In genomic region chr9:18297532-18297872, GRCh38 we compare ENCODE assay signal across 10 cellular contexts.
DNase-seq lines count a peak whose midpoint lies in the region; ATAC-seq and TF ChIP-seq lines count a peak whose summit lies in the region.
"Had no signal": no experiment of that assay in that cellular context is flagged by ENCODE, and none has a peak within 500 bp of the region (broad histone marks: within the 10 kb centered on the region; RNA-seq: fewer than 3 reads in every experiment).

No MANE protein-coding gene starts in this region.

- H3F3A ChIP-seq in PC-9 (ENCODE audit: insufficient read depth, low read depth), result no peaks in the 10 kb centered on the region

- DNase-seq in 8988T (peak; percentile 14), H7 (peak; percentile 76), PC-9 (no peak), foreskin fibroblast (no peak), hippocampal formation (lab: John Stamatoyannopoulos, UW) (no peak)
- DNase-seq in CD8-positive, alpha-beta memory T cell, result no peak
- DNase-seq: caudate nucleus, head of caudate nucleus had no signal

- no peak overlapping the region for H3K27ac Mint-ChIP-seq in CD8-positive, alpha-beta memory T cell

- intact Hi-C loops in PC-9 (cut with micrococcal nuclease; ENCODE audit: unreplicated experiment), result no loop called here

- no peak overlapping the region for H3K4me2 ChIP-seq in PC-9

- H3K27me3 ChIP-seq in H7 (ENCODE audit: control insufficient read depth, insufficient read depth, low read length), result no peaks in the 10 kb centered on the region
- no peaks in the 10 kb centered on the region for H3K27me3 ChIP-seq in PC-9 (ENCODE audit: insufficient read depth, low read depth)
- no peaks in the 10 kb centered on the region for H3K27me3 ChIP-seq in CD8-positive, alpha-beta memory T cell (ENCODE audit: insufficient read depth, low read length, poor library complexity, severe bottlenecking)

- H3K9me3 ChIP-seq in PC-9 (ENCODE audit: insufficient read depth, low read depth), result no peaks in the 10 kb centered on the region
- no peaks in the 10 kb centered on the region for H3K9me3 ChIP-seq in CD8-positive, alpha-beta memory T cell (ENCODE audit: low read length)

- H3K36me3 ChIP-seq in H7 (replicated peaks; ENCODE audit: control insufficient read depth, insufficient read depth, low read length), result no peaks in the 10 kb centered on the region
- no peaks in the 10 kb centered on the region for H3K36me3 ChIP-seq in PC-9 (ENCODE audit: low read depth)
- H3K36me3 ChIP-seq in CD8-positive, alpha-beta memory T cell (ENCODE audit: insufficient read depth, low read length), result no peaks in the 10 kb centered on the region

- BruUV-seq in PC-9 (replicated peaks; lab: Mats Ljungman, UMichigan), result no TSS peak

- no peak for ATAC-seq in GM18873 (IDR thresholded peaks at IDR 0.05; ENCODE audit: low FRiP score, unreplicated experiment)
- no peak for ATAC-seq in HG02798 (IDR thresholded peaks at IDR 0.05; ENCODE audit: poor library complexity, unreplicated experiment)

- no peaks in the 10 kb centered on the region for H3K79me2 ChIP-seq in PC-9 (ENCODE audit: low read depth)

- H3K27ac ChIP-seq in PC-9, result no peak overlapping the region
- no peak overlapping the region for H3K27ac ChIP-seq in CD8-positive, alpha-beta memory T cell (ENCODE audit: low read depth, low read length)

- 0 out of 2 replicates have a peak, but pooled peaks have one; percentile 29 for TF ChIP-seq CTCF in PC-9 (conservative IDR thresholded peaks at IDR 0.05)
- TF ChIP-seq CTCF in foreskin fibroblast (IDR thresholded peaks at IDR 0.05; ENCODE audit: low read depth, low read length), result peak; percentile 49

- no peak overlapping the region for H3K4me3 ChIP-seq in H7 (ENCODE audit: insufficient read depth, low read depth, low read length)
- H3K4me3 ChIP-seq in PC-9, result no peak overlapping the region
- H3K4me3 ChIP-seq in foreskin fibroblast (ENCODE audit: low read depth in 1 of 2, low read length in 2 of 2), result peak overlapping the region; percentile 1 to 31
- H3K4me3 ChIP-seq in CD8-positive, alpha-beta memory T cell (ENCODE audit: low read length), result no peak overlapping the region

- H3K36me3 Mint-ChIP-seq in CD8-positive, alpha-beta memory T cell, result no peaks in the 10 kb centered on the region

- H2AFZ ChIP-seq in PC-9, result no peak overlapping the region

- no peaks in the 10 kb centered on the region for H4K20me1 ChIP-seq in PC-9 (ENCODE audit: insufficient read depth)

- no peaks in the 10 kb centered on the region for H3K27me3 Mint-ChIP-seq in CD8-positive, alpha-beta memory T cell

- CTCF ChIA-PET in PC-9 (lab: Charles Lee), result no interaction called here
- CTCF ChIA-PET in CD8-positive, alpha-beta memory T cell (lab: Charles Lee), result no interaction called here

- no peaks in the 10 kb centered on the region for H3K9me2 ChIP-seq in PC-9 (ENCODE audit: insufficient read depth)

- no peaks in the 10 kb centered on the region for H3K4me1 ChIP-seq in PC-9 (replicated peaks; ENCODE audit: insufficient read depth)
- H3K4me1 ChIP-seq in CD8-positive, alpha-beta memory T cell (ENCODE audit: insufficient read depth, low read length), result no peaks in the 10 kb centered on the region

- no peak overlapping the region for H3K4me3 Mint-ChIP-seq in CD8-positive, alpha-beta memory T cell

- POLR2A ChIA-PET in PC-9 (lab: Charles Lee; ENCODE audit: unreplicated experiment), result interaction anchor here (0.7 kb wide), 1 partner anchor 31 kb away, joined by 4 read pairs; no protein-coding TSS in a partner anchor
- POLR2A ChIA-PET in CD8-positive, alpha-beta memory T cell (lab: Charles Lee), result no interaction called here

- H3K4me1 Mint-ChIP-seq in CD8-positive, alpha-beta memory T cell, result no peaks in the 10 kb centered on the region

- H3K9me3 Mint-ChIP-seq in CD8-positive, alpha-beta memory T cell, result no peaks in the 10 kb centered on the region

Comparison
In these comparisons a context has a peak if more than half of its experiments do, and no peak if none do; other contexts are left out.
1. DNase-seq: peak in 8988T (single experiment) and H7 (single experiment); none in PC-9 (0 of 2), foreskin fibroblast (0 of 2), CD8-positive, alpha-beta memory T cell (0 of 5) and hippocampal formation (0 of 2).
2. H3K4me3 ChIP-seq: peak in foreskin fibroblast (2 of 2); none in H7 (single experiment), PC-9 (single experiment) and CD8-positive, alpha-beta memory T cell (single experiment).